18 cellular contexts compared by ENCODE assay signal in the genomic region with DNA sequence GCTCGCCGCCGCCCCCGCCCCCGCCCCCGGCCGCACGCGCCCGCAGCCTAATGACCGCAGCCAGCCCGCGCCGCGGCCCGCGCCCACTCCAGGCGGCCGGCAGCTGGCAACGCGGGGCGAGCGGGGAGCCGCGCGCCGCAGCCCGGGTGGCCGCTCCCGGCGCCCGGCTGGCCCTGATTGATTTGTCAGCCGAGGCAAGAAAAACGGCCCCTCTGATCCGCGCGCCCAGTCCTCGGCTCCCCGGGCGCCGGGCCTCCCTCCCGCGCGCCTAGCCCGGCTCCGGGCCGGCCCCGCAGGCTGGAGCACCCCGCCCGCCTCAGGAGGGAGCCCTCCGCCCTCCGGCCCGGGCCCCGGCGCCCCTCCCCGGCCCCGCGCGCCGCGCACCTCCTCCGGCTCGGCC. TPM values are rescaled to one million over a fixed set of nuclear protein-coding genes. Genes with fewer than 3 reads are reported as not detected.
DNase-seq lines count a peak whose midpoint lies in the region; ATAC-seq and TF ChIP-seq lines count a peak whose summit lies in the region.
"Had no signal": no experiment of that assay in that cellular context is flagged by ENCODE, and none has a peak within 500 bp of the region (broad histone marks: within the 10 kb centered on the region; RNA-seq: fewer than 3 reads in every experiment).

No MANE protein-coding gene starts in this region.

- TF ChIP-seq CTCF in right atrium auricular region (IDR thresholded peaks at IDR 0.05) (no peak), Panc1 (IDR thresholded peaks at IDR 0.05) (no peak; the same call in 1 of the 2 replicates), glutamatergic neuron (IDR thresholded peaks at IDR 0.05; ENCODE audit: partially characterized antibody, unreplicated experiment) (no peak)

- in situ Hi-C loops in Panc1 (cut with HindIII; ENCODE audit: low pct_unique_long_range_greater_than_20kb, low sequenced_read_pairs): no loop called here

- peaks cover 11% of the 10 kb centered on the region for H3K4me1 Mint-ChIP-seq in glutamatergic neuron (ENCODE audit: low read depth, unreplicated experiment)

- POLR2A ChIA-PET in Panc1 (lab: Charles Lee): no interaction called here

- H3K4me3 Mint-ChIP-seq in glutamatergic neuron (ENCODE audit: unreplicated experiment): no peak overlapping the region

- 2% methylated on average over 62 of the region's 63 CpGs for WGBS in right cardiac atrium

- intact Hi-C loops in right cardiac atrium (cut with DNase I) (no loop called here), Panc1 (cut with micrococcal nuclease; ENCODE audit: unreplicated experiment) (no loop called here)

- no TSS peak for BruUV-seq in Panc1 (replicated peaks; lab: Mats Ljungman, UMichigan)

- H3K9me3 Mint-ChIP-seq in glutamatergic neuron (ENCODE audit: unreplicated experiment): peaks cover 7% of the 10 kb centered on the region

- no peak overlapping the region for H3K27ac Mint-ChIP-seq in glutamatergic neuron (ENCODE audit: unreplicated experiment)

- CTCF ChIA-PET in Panc1 (lab: Charles Lee): no interaction called here

- H3K4me1 ChIP-seq in right cardiac atrium (ENCODE audit: control insufficient read depth, insufficient read depth, low read length): no peaks in the 10 kb centered on the region
- H3K4me1 ChIP-seq in right atrium auricular region: peaks cover 0 to 25% of the 10 kb centered on the region in 2 donors
- H3K4me1 ChIP-seq in Panc1 (ENCODE audit: control insufficient read depth, insufficient read depth, low read length): no peaks in the 10 kb centered on the region

- H3K36me3 ChIP-seq in right atrium auricular region: no peaks in the 10 kb centered on the region
- no peaks in the 10 kb centered on the region for H3K36me3 ChIP-seq in Panc1 (ENCODE audit: control insufficient read depth, insufficient read depth, low read length)

- H3K27me3 ChIP-seq in right cardiac atrium (ENCODE audit: control insufficient read depth, insufficient read depth) (no peaks in the 10 kb centered on the region), right atrium auricular region (peaks cover 32 to 69% of the 10 kb centered on the region in 2 donors), Panc1 (ENCODE audit: control insufficient read depth, insufficient read depth, low read length) (peaks cover 30% of the 10 kb centered on the region)

- ATAC-seq in right cardiac atrium (no peak), Panc1 (peak; percentile 71), HG03571 (IDR thresholded peaks at IDR 0.05; ENCODE audit: unreplicated experiment) (no peak), HG03469 (IDR thresholded peaks at IDR 0.05; ENCODE audit: unreplicated experiment) (no peak)

- no peaks in the 10 kb centered on the region for H3K9me3 ChIP-seq in right cardiac atrium (ENCODE audit: control insufficient read depth, low read length)
- H3K9me3 ChIP-seq in right atrium auricular region: no peaks in the 10 kb centered on the region
- H3K9me3 ChIP-seq in Panc1 (ENCODE audit: control insufficient read depth, insufficient read depth, low read depth, low read length): no peaks in the 10 kb centered on the region

- H3K27me3 Mint-ChIP-seq in glutamatergic neuron (ENCODE audit: unreplicated experiment): peaks cover 49% of the 10 kb centered on the region

- DNase-seq in right cardiac atrium (no peak), right atrium auricular region (ENCODE audit: low spot score) (no peak), Panc1 (ENCODE audit: low read depth, low spot score) (no peak), glutamatergic neuron (peak; percentile 59), cerebellar cortex (ENCODE audit: low spot score) (no peak)
- no peak for DNase-seq in activated CD4-positive, CD25-positive, alpha-beta regulatory T cell (lab: John Stamatoyannopoulos, UW)
- DNase-seq: activated CD4-positive, alpha-beta T cell treated with anti-CD3 and anti-CD28 coated beads, Interleukin-2, amount 50 U/mL, for 48 hours; activated naive CD4-positive, alpha-beta T cell treated with Interleukin-2 at 50 U/mL for 16 hours; C1 segment of cervical spinal cord; caudate nucleus; erythroblast; GDM1; NCI-H226; T-helper 2 cell had no signal

- H3K36me3 Mint-ChIP-seq in glutamatergic neuron (ENCODE audit: unreplicated experiment): peaks cover 3% of the 10 kb centered on the region

- H3K4me3 ChIP-seq in right cardiac atrium (ENCODE audit: low read length) (peak overlapping the region; percentile 76), right atrium auricular region (peak overlapping the region in 1 of 2 donors; percentile 31), Panc1 (ENCODE audit: low read depth in 2 of 2, low read length in 2 of 2) (no peak overlapping the region)

- H3K27ac ChIP-seq in right cardiac atrium (ENCODE audit: low read length) (no peak overlapping the region), right atrium auricular region (no peak overlapping the region), Panc1 (ENCODE audit: low read length) (no peak overlapping the region)
- H3K27ac ChIP-seq: HL-60 had no signal

RNA-seq across cellular contexts. Expression of gene LHX2, which starts 11.9 kb away (rescaled TPM):
- total RNA-seq in right cardiac atrium (under 1 TPM in 1 of 4 donors, not detected in 3; 0.17 TPM), right atrium auricular region (under 1 TPM in 1 of 2 donors, not detected in 1; 0.31 TPM), Panc1 (2021; ENCODE audit: unreplicated experiment) (0.36 TPM), glutamatergic neuron (ENCODE audit: unreplicated experiment) (6.7 TPM)
- 0.07 TPM for polyA plus RNA-seq in right cardiac atrium
- polyA plus RNA-seq in Panc1 (2012; ENCODE audit: insufficient read length): not detected
- total RNA-seq: posterior vena cava had no signal
